ENCODE assay signal across 1 cellular context in genomic region chr10:11894381-11895107, GRCh38.
A peak's percentile ranks its signal among the peaks of the same experiment; 100 is the strongest.
TF ChIP-seq lines count a peak whose summit lies in the region.

No MANE protein-coding gene starts in this region.

TF ChIP-seq in K562, 482 proteins besides CTCF, POLR2A, EP300 and RAD21 (continued from another document and continues in another):
- TF ChIP-seq MLLT1 (IDR thresholded peaks at IDR 0.05) (peak; percentile 49 to 57; a peak in 1 of 4 replicates), E4F1 (CRISPR knock-in tag; IDR thresholded peaks at IDR 0.05; ENCODE audit: borderline replicate concordance) (no peak), ZNF318 (IDR thresholded peaks at IDR 0.05; ENCODE audit: borderline replicate concordance in 1 of 2, low read depth in 1 of 2) (no peak), CEBPB (tag; IDR thresholded peaks at IDR 0.05) (no peak), NUFIP1 (IDR thresholded peaks at IDR 0.05; ENCODE audit: partially characterized antibody) (no peak), EZH2 (IDR thresholded peaks at IDR 0.05; ENCODE audit: borderline replicate concordance, low read depth, low read length) (no peak), ESRRA (IDR thresholded peaks at IDR 0.05; ENCODE audit: borderline replicate concordance, low read depth) (no peak), ZNF12 (CRISPR knock-in tag; IDR thresholded peaks at IDR 0.05) (no peak), SP2 (IDR thresholded peaks at IDR 0.05; ENCODE audit: extremely low read depth, low read depth, low read length, poor library complexity, severe bottlenecking) (no peak), ZNF79 (CRISPR knock-in tag; IDR thresholded peaks at IDR 0.05; ENCODE audit: low read depth) (no peak), MTA2 (IDR thresholded peaks at IDR 0.05; ENCODE audit: low read depth) (no peak), HOMEZ (CRISPR knock-in tag; IDR thresholded peaks at IDR 0.05) (no peak), FOXP4 (CRISPR knock-in tag; IDR thresholded peaks at IDR 0.05; ENCODE audit: borderline replicate concordance) (no peak), MBD1 (CRISPR knock-in tag; IDR thresholded peaks at IDR 0.05) (no peak), ZNF695 (CRISPR knock-in tag; IDR thresholded peaks at IDR 0.05) (no peak), SOX6 (IDR thresholded peaks at IDR 0.05) (no peak), RNF2 (IDR thresholded peaks at IDR 0.05) (peak; percentile 93), ARHGAP35 (IDR thresholded peaks at IDR 0.05; ENCODE audit: partially characterized antibody) (no peak), ZNF124 (CRISPR knock-in tag; IDR thresholded peaks at IDR 0.05) (no peak), GTF3C2 (IDR thresholded peaks at IDR 0.05; ENCODE audit: borderline replicate concordance, extremely low read depth, insufficient read length) (no peak), KDM5B (IDR thresholded peaks at IDR 0.05; ENCODE audit: insufficient replicate concordance, low read depth, low read length) (peak; percentile 95), GTF2A2 (tag; IDR thresholded peaks at IDR 0.05) (no peak)
